8 cellular contexts compared by ENCODE assay signal in genomic region chr16:79769320-79770243, GRCh38.
DNase-seq lines count a peak whose midpoint lies in the region; TF ChIP-seq lines count a peak whose summit lies in the region.

No MANE protein-coding gene starts in this region.

- peaks cover 32% of the 10 kb centered on the region for H3K4me1 Mint-ChIP-seq in activated CD4-positive, alpha-beta T cell treated with anti-CD3 and anti-CD28 coated beads, Interleukin-2, amount 10 ng/mL, durations not matched to agents 24 days and 14 days

- H3K27me3 Mint-ChIP-seq in activated CD4-positive, alpha-beta T cell treated with anti-CD3 and anti-CD28 coated beads, Interleukin-2, amount 10 ng/mL, durations not matched to agents 24 days and 14 days = peaks cover 24% of the 10 kb centered on the region

- TF ChIP-seq POLR2A in adrenal gland (IDR thresholded peaks at IDR 0.05) = no peak

- H3K27ac ChIP-seq in adrenal gland = peak overlapping the region in 4 of 5 donors; percentile 47 to 96 (median 78)
- H3K27ac ChIP-seq in layer of hippocampus (ENCODE audit: low read depth, low read length) = peak overlapping the region; percentile 8
- peak overlapping the region; percentile 74 for H3K27ac ChIP-seq in subcutaneous abdominal adipose tissue (ENCODE audit: low read depth, low read length)

- peak overlapping the region; percentile 90 for H3K27ac Mint-ChIP-seq in activated CD4-positive, alpha-beta T cell treated with anti-CD3 and anti-CD28 coated beads, Interleukin-2, amount 10 ng/mL, durations not matched to agents 24 days and 14 days

- H3K9ac ChIP-seq in subcutaneous abdominal adipose tissue (ENCODE audit: low read length in 5 of 5) = peak overlapping the region in 4 of 5 donors; percentile 69 to 83 (median 76)

- intact Hi-C loops in activated CD4-positive, alpha-beta T cell treated with anti-CD3 and anti-CD28 coated beads, Interleukin-2, amount 10 ng/mL, durations not matched to agents 24 days and 14 days (cut with micrococcal nuclease) = loop anchor here (5.0 to 10.0 kb wide), 4 partner anchors 167 to 1065 kb away; partner anchors contain the start of gene MAF
- intact Hi-C loops in adrenal gland (cut with DNase I) = no loop called here

- no peak for TF ChIP-seq CTCF in adrenal gland (IDR thresholded peaks at IDR 0.05)

- H3K36me3 Mint-ChIP-seq in activated CD4-positive, alpha-beta T cell treated with anti-CD3 and anti-CD28 coated beads, Interleukin-2, amount 10 ng/mL, durations not matched to agents 24 days and 14 days (ENCODE audit: low read depth) = no peaks in the 10 kb centered on the region

- H3K4me3 Mint-ChIP-seq in activated CD4-positive, alpha-beta T cell treated with anti-CD3 and anti-CD28 coated beads, Interleukin-2, amount 10 ng/mL, durations not matched to agents 24 days and 14 days = peak overlapping the region; percentile 97

- DNase-seq in activated CD4-positive, alpha-beta T cell treated with anti-CD3 and anti-CD28 coated beads, Interleukin-2, amount 10 ng/mL, durations not matched to agents 24 days and 14 days = peak; percentile 62
- DNase-seq in activated CD4-positive, alpha-beta T cell treated with anti-CD3 and anti-CD28 coated beads for 48 hours = no peak
- DNase-seq in adrenal gland = no peak
- no peak for DNase-seq in NCI-H128 (lab: John Stamatoyannopoulos, UW; ENCODE audit: unreplicated experiment)
- no peak for DNase-seq in NCI-H1694 treated with DMSO at 0.1 percent for 48 hours (lab: John Stamatoyannopoulos, UW)
- DNase-seq in NCI-H345 (lab: John Stamatoyannopoulos, UW) = no peak

- no peaks in the 10 kb centered on the region for H3K9me3 Mint-ChIP-seq in activated CD4-positive, alpha-beta T cell treated with anti-CD3 and anti-CD28 coated beads, Interleukin-2, amount 10 ng/mL, durations not matched to agents 24 days and 14 days

- 38 to 50% (median 45%) methylated on average over 9 to 10 of the region's 10 CpGs for WGBS in adrenal gland, 4 donors

- H3K4me1 ChIP-seq in adrenal gland (replicated peaks in 1 of 2) = peaks cover 17 to 21% of the 10 kb centered on the region in 2 donors
- peaks cover 0 to 38% (median 36%) of the 10 kb centered on the region in 5 donors for H3K4me1 ChIP-seq in subcutaneous abdominal adipose tissue (ENCODE audit: control insufficient read depth in 5 of 5, insufficient read depth in 5 of 5, low read length in 5 of 5)

- H3K36me3 ChIP-seq in adrenal gland (replicated peaks in 1 of 2) (no peaks in the 10 kb centered on the region), subcutaneous abdominal adipose tissue (ENCODE audit: control insufficient read depth in 5 of 5, insufficient read depth in 5 of 5, low read length in 5 of 5) (no peaks in the 10 kb centered on the region)

- H3K27me3 ChIP-seq in adrenal gland = no peaks in the 10 kb centered on the region
- H3K27me3 ChIP-seq in layer of hippocampus (ENCODE audit: control insufficient read depth, insufficient read depth, low read length) = no peaks in the 10 kb centered on the region
- H3K27me3 ChIP-seq in subcutaneous abdominal adipose tissue (ENCODE audit: control insufficient read depth in 5 of 5, insufficient read depth in 4 of 5, low read length in 5 of 5) = no peaks in the 10 kb centered on the region

- peak overlapping the region in 3 of 4 donors; percentile 56 to 80 (median 60) for H3K4me3 ChIP-seq in adrenal gland
- peak overlapping the region; percentile 81 to 90 (median 87) for H3K4me3 ChIP-seq in subcutaneous abdominal adipose tissue (ENCODE audit: low read depth in 1 of 5, low read length in 5 of 5)

- no peaks in the 10 kb centered on the region for H3K9me3 ChIP-seq in adrenal gland (replicated peaks in 1 of 3)
- H3K9me3 ChIP-seq in subcutaneous abdominal adipose tissue (ENCODE audit: control insufficient read depth in 5 of 5, low read length in 5 of 5) = no peaks in the 10 kb centered on the region

Comparison
In these comparisons a context has a peak if more than half of its experiments do, and no peak if none do; other contexts are left out.
1. H3K27ac ChIP-seq: peak in every context shown above with its lines; median percentile 78 in adrenal gland; 74 in subcutaneous abdominal adipose tissue; 8 in layer of hippocampus.